In the genomic region with DNA sequence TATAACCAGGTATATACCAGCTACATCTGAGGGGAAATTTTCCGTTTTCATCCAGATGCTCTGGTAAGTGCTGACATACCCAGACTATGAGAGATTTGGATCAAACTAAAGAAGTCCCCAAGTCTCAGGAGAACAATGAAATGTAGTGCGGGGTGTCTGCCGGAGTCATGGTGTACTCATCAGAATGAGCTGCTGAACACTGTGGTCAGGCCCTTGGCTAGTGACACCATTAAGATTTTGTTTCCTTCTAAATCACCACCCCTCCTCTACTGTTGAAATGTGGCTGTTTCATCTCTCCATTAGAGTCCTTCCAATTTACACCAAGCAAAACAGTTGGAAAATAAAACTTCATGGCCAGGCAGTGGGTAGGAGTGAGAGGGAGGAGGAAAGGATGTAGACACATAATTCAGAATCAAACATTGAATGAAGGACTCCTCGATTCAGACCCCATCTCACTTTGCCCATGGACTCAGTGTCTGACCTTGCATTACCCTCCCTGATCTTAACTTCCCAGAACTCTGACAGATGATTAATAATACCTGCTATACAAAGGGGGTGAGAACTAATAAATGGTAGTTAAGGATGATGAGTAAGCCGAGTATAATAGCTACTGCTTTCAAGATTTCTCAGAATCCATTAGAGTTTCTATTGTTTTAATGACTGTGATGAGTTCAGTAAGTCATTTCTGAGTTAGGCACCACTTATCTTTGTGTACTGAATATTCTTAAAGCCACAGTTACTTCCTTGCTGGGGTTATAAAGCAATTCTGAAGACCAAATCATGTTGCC, we compare ENCODE assay signal across 11 cellular contexts.
DNase-seq lines count a peak whose midpoint lies in the region; ATAC-seq, FAIRE-seq and TF ChIP-seq lines count a peak whose summit lies in the region.
"Had no signal": no experiment of that assay in that cellular context is flagged by ENCODE, and none has a peak within 500 bp of the region (broad histone marks: within the 10 kb centered on the region; RNA-seq: fewer than 3 reads in every experiment).

No MANE protein-coding gene starts in this region.

- no peaks in the 10 kb centered on the region for H3K9me2 ChIP-seq in HCT116 (ENCODE audit: insufficient read depth)

- no peaks in the 10 kb centered on the region for H4K20me1 ChIP-seq in HCT116 (ENCODE audit: insufficient read depth)

- H3K27me3 ChIP-seq in HCT116 (ENCODE audit: insufficient read depth, low read length): no peaks in the 10 kb centered on the region

- no peak overlapping the region for H2AFZ ChIP-seq in HCT116 (ENCODE audit: low read depth, low read length, poor library complexity, severe bottlenecking)

- no peak overlapping the region for H3K9ac ChIP-seq in HCT116 (ENCODE audit: low read length)

- H3K27ac ChIP-seq in HCT116 (ENCODE audit: low read depth, low read length): no peak overlapping the region

- peak overlapping the region; percentile 42 for H3K4me2 ChIP-seq in HCT116 (ENCODE audit: low read length)

- CTCF ChIA-PET in HCT116 (lab: Charles Lee): no interaction called here

- H3K36me3 ChIP-seq in HCT116 (ENCODE audit: control insufficient read depth in 1 of 2, insufficient read depth in 2 of 2, low read length in 2 of 2): no peaks in the 10 kb centered on the region

- POLR2A ChIA-PET in HCT116 (lab: Charles Lee): no interaction called here

- no peak for TF ChIP-seq CTCF in HCT116 (IDR thresholded peaks at IDR 0.05 in 2 of 3, conservative IDR thresholded peaks at IDR 0.05 in 1 of 3; ENCODE audit: borderline replicate concordance in 1 of 3, insufficient read depth in 1 of 3, low read depth in 2 of 3, low read length in 2 of 3)

- no peak for TF ChIP-seq POLR2A in HCT116 (IDR thresholded peaks at IDR 0.05; ENCODE audit: borderline replicate concordance, extremely low read depth, insufficient read depth, insufficient read length)

- BruUV-seq in HCT116 (replicated peaks; lab: Mats Ljungman, UMichigan): no TSS peak

- no peaks in the 10 kb centered on the region for H3K9me3 ChIP-seq in HCT116 (ENCODE audit: control insufficient read depth in 1 of 2, insufficient read depth in 1 of 2, low read depth in 1 of 2, low read length in 2 of 2)

- TF ChIP-seq RAD21 in HCT116 (IDR thresholded peaks at IDR 0.05; ENCODE audit: low read depth): no peak

- FAIRE-seq in RCC 7860 (lab: Jason Lieb, UNC): no peak
- FAIRE-seq: D721Med, GM18507 had no signal

- RAD21 ChIA-PET in HCT116 (lab: Charles Lee; ENCODE audit: low non-redundant PET in 1 of 2, low total read pairs in 2 of 2, uncharacterized antibody in 2 of 2, unreplicated experiment in 2 of 2): no interaction called here

- intact Hi-C loops in HCT116 (cut with micrococcal nuclease) (no loop called here), sciatic nerve (cut with DNase I) (no loop called here)

- DNase-seq in HCT116 (ENCODE audit: low read depth, low spot score) (no peak), RCC 7860 (ENCODE audit: low spot score) (peak; percentile 11), sciatic nerve (ENCODE audit: low spot score) (no peak), NCI-H128 (lab: John Stamatoyannopoulos, UW; ENCODE audit: unreplicated experiment) (no peak), DMS153 (lab: John Stamatoyannopoulos, UW) (no peak)
- DNase-seq: NCI-H2107, RPMI8226 had no signal

- H3K79me2 ChIP-seq in HCT116 (ENCODE audit: insufficient read depth, low read length): no peaks in the 10 kb centered on the region

- H3K4me1 ChIP-seq in HCT116 (ENCODE audit: control insufficient read depth in 1 of 2, insufficient read depth in 2 of 2, low read length in 2 of 2): peaks cover 0 to 39% of the 10 kb centered on the region in 2 experiments; a peak in 2 of 4 replicates

- ATAC-seq in HCT116 (peak; percentile 67), esophagus mucosa (peak; percentile 81), sciatic nerve (peak; percentile 11), GM21717 (IDR thresholded peaks at IDR 0.05; ENCODE audit: unreplicated experiment) (no peak)

- no peak overlapping the region for H3K4me3 ChIP-seq in HCT116 (replicated peaks in 1 of 2; ENCODE audit: low read depth in 1 of 2, low read length in 2 of 2)

TF ChIP-seq in HCT116, 20 proteins besides CTCF, POLR2A, EP300 and RAD21:
- TF ChIP-seq SRF (IDR thresholded peaks at IDR 0.05; ENCODE audit: low read depth) (no peak), SP1 (IDR thresholded peaks at IDR 0.05; ENCODE audit: low read depth) (peak; percentile 68), EZH2 (IDR thresholded peaks at IDR 0.05) (no peak), CBX3 (IDR thresholded peaks at IDR 0.05; ENCODE audit: low read depth) (no peak), EGR1 (IDR thresholded peaks at IDR 0.05; ENCODE audit: low read depth) (no peak), FOSL1 (IDR thresholded peaks at IDR 0.05; ENCODE audit: low read depth) (peak; percentile 66), ZNF274 (IDR thresholded peaks at IDR 0.05; ENCODE audit: low read depth, low read length) (no peak), YY1 (IDR thresholded peaks at IDR 0.05; ENCODE audit: extremely low read depth, insufficient replicate concordance, low read depth, low read length) (no peak), CEBPB (IDR thresholded peaks at IDR 0.05; ENCODE audit: low read depth) (no peak), ELF1 (IDR thresholded peaks at IDR 0.05; ENCODE audit: borderline replicate concordance, low read depth) (no peak), TCF7L2 (IDR thresholded peaks at IDR 0.05; ENCODE audit: borderline replicate concordance, extremely low read depth, insufficient read depth, insufficient read length) (no peak), JUND (IDR thresholded peaks at IDR 0.05) (peak; percentile 66), SIN3A (IDR thresholded peaks at IDR 0.05; ENCODE audit: low read depth) (no peak)
- TF ChIP-seq, protein P1, sequence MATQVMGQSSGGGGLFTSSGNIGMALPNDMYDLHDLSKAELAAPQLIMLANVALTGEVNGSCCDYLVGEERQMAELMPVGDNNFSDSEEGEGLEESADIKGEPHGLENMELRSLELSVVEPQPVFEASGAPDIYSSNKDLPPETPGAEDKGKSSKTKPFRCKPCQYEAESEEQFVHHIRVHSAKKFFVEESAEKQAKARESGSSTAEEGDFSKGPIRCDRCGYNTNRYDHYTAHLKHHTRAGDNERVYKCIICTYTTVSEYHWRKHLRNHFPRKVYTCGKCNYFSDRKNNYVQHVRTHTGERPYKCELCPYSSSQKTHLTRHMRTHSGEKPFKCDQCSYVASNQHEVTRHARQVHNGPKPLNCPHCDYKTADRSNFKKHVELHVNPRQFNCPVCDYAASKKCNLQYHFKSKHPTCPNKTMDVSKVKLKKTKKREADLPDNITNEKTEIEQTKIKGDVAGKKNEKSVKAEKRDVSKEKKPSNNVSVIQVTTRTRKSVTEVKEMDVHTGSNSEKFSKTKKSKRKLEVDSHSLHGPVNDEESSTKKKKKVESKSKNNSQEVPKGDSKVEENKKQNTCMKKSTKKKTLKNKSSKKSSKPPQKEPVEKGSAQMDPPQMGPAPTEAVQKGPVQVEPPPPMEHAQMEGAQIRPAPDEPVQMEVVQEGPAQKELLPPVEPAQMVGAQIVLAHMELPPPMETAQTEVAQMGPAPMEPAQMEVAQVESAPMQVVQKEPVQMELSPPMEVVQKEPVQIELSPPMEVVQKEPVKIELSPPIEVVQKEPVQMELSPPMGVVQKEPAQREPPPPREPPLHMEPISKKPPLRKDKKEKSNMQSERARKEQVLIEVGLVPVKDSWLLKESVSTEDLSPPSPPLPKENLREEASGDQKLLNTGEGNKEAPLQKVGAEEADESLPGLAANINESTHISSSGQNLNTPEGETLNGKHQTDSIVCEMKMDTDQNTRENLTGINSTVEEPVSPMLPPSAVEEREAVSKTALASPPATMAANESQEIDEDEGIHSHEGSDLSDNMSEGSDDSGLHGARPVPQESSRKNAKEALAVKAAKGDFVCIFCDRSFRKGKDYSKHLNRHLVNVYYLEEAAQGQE (IDR thresholded peaks at IDR 0.05; ENCODE audit: low read depth): no peak
